16 cellular contexts compared by ENCODE assay signal in the genomic region with DNA sequence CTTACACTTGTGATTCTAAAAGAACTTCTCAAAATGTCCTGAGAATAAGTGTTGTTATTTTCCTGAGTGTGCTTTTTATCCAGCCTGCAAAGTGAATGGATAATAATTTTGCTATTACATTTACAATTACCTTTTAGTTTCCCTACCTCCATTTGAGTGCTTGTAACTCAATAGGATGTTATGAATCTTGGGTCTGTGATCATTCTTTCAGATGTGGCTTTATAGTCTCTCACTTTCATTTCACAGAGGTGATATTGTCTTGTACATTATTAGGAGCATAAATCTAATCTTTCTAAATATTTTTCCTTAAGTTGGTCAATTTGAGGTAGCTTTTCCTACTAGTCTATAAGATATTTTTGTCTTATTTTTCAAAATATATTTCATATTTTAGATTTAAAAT.
"Had no signal": no experiment of that assay in that cellular context is flagged by ENCODE, and none has a peak within 500 bp of the region (broad histone marks: within the 10 kb centered on the region; RNA-seq: fewer than 3 reads in every experiment).

No MANE protein-coding gene starts in this region.

- H3K27ac ChIP-seq: SJCRH30 had no signal

- H3K9me3 ChIP-seq: SJCRH30 had no signal

- DNase-seq: KBM-7, MV-4-11, NCI-H1048, NCI-H1436, NCI-H187, NCI-H2029, NCI-H2081 treated with DMSO at 0.1 percent for 48 hours, NCI-H345, NCI-H510A treated with DMSO at 0.1 percent for 48 hours, NCI-H526, SHP77 treated with DMSO at 0.1 percent for 48 hours, SJCRH30, SW 1271, T-cell had no signal

- H3K4me3 ChIP-seq: SJCRH30 had no signal

- H3K36me3 ChIP-seq: SJCRH30 had no signal

- H3K4me1 ChIP-seq: SJCRH30 had no signal

- ATAC-seq: Panc1, Right ventricle myocardium inferior, T-cell had no signal
